9 cellular contexts compared by ENCODE assay signal in the genomic region with DNA sequence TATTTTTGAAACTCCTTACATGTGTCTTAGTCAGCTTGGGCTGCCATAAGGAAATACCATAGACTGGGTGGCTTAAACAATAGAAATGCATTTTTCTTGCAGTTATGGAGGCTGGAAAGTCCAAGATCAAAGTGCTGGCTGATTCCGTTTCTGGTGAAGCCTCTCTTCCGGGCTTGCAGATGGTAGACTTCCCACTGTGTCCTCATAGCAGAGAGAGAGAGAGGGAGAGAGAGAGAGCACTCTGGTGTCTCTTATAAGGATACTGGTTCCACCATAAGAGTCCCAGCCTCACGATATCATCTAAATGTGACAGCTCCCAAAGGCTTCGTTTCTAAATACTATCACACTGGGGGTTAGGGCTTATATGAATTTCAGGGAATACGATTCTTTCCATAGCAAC. TPM values are rescaled to one million over a fixed set of nuclear protein-coding genes. Genes with fewer than 3 reads are reported as not detected.
DNase-seq lines count a peak whose midpoint lies in the region; ATAC-seq and TF ChIP-seq lines count a peak whose summit lies in the region.
"Had no signal": no experiment of that assay in that cellular context is flagged by ENCODE, and none has a peak within 500 bp of the region (broad histone marks: within the 10 kb centered on the region; RNA-seq: fewer than 3 reads in every experiment).

No MANE protein-coding gene starts in this region.

- no peaks in the 10 kb centered on the region for H3K9me3 ChIP-seq in right atrium auricular region

- no peaks in the 10 kb centered on the region for H3K36me3 ChIP-seq in right atrium auricular region

- DNase-seq in A172 (ENCODE audit: low spot score): peak; percentile 20
- no peak for DNase-seq in right atrium auricular region (ENCODE audit: low spot score)
- no peak for DNase-seq in Kasumi-1 (lab: John Stamatoyannopoulos, UW)
- no peak for DNase-seq in NCI-H1694 treated with DMSO at 0.1 percent for 48 hours (lab: John Stamatoyannopoulos, UW)
- DNase-seq: cerebellar nuclear complex had no signal

- no peaks in the 10 kb centered on the region for H3K4me1 ChIP-seq in right atrium auricular region

- ATAC-seq in GM21423 (IDR thresholded peaks at IDR 0.05; ENCODE audit: unreplicated experiment) (peak; percentile 11), SK-N-SH treated with all-trans-retinoic acid at 6 μM for 48 hours (peak; percentile 42), GM18873 (IDR thresholded peaks at IDR 0.05; ENCODE audit: low FRiP score, unreplicated experiment) (no peak), GM21576 (IDR thresholded peaks at IDR 0.05; ENCODE audit: unreplicated experiment) (no peak)

- no peak overlapping the region for H3K27ac ChIP-seq in right atrium auricular region

- peak overlapping the region; percentile 38 to 40 for H3K4me3 ChIP-seq in right atrium auricular region

- TF ChIP-seq CTCF in right atrium auricular region (IDR thresholded peaks at IDR 0.05): no peak

- no peaks in the 10 kb centered on the region for H3K27me3 ChIP-seq in right atrium auricular region

TF ChIP-seq in SK-N-SH treated with all-trans-retinoic acid at 6 μM for 48 hours, 23 proteins besides CTCF, POLR2A, EP300 and RAD21:
- TF ChIP-seq ESRRG (CRISPR knock-in tag; IDR thresholded peaks at IDR 0.05): no peak
- no peak for TF ChIP-seq CSDC2 (CRISPR knock-in tag; IDR thresholded peaks at IDR 0.05)
- TF ChIP-seq, protein P1, sequence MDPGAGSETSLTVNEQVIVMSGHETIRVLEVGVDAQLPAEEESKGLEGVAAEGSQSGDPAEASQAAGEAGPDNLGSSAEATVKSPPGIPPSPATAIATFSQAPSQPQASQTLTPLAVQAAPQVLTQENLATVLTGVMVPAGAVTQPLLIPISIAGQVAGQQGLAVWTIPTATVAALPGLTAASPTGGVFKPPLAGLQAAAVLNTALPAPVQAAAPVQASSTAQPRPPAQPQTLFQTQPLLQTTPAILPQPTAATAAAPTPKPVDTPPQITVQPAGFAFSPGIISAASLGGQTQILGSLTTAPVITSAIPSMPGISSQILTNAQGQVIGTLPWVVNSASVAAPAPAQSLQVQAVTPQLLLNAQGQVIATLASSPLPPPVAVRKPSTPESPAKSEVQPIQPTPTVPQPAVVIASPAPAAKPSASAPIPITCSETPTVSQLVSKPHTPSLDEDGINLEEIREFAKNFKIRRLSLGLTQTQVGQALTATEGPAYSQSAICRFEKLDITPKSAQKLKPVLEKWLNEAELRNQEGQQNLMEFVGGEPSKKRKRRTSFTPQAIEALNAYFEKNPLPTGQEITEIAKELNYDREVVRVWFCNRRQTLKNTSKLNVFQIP (CRISPR knock-in tag; IDR thresholded peaks at IDR 0.05; ENCODE audit: borderline replicate concordance, low read depth): no peak
- no peak for TF ChIP-seq SNAI2 (CRISPR knock-in tag; IDR thresholded peaks at IDR 0.05)
- no peak for TF ChIP-seq ZNF8 (CRISPR knock-in tag; IDR thresholded peaks at IDR 0.05)
- no peak for TF ChIP-seq ZFP30 (CRISPR knock-in tag; IDR thresholded peaks at IDR 0.05)
- no peak for TF ChIP-seq RARB (CRISPR knock-in tag; IDR thresholded peaks at IDR 0.05)
- TF ChIP-seq OSR1 (CRISPR knock-in tag; IDR thresholded peaks at IDR 0.05): no peak
- TF ChIP-seq TCF4 (CRISPR knock-in tag; IDR thresholded peaks at IDR 0.05; ENCODE audit: borderline replicate concordance): no peak
- TF ChIP-seq, protein P2, sequence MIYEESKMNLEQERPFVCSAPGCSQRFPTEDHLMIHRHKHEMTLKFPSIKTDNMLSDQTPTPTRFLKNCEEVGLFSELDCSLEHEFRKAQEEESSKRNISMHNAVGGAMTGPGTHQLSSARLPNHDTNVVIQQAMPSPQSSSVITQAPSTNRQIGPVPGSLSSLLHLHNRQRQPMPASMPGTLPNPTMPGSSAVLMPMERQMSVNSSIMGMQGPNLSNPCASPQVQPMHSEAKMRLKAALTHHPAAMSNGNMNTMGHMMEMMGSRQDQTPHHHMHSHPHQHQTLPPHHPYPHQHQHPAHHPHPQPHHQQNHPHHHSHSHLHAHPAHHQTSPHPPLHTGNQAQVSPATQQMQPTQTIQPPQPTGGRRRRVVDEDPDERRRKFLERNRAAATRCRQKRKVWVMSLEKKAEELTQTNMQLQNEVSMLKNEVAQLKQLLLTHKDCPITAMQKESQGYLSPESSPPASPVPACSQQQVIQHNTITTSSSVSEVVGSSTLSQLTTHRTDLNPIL (CRISPR knock-in tag; IDR thresholded peaks at IDR 0.05; ENCODE audit: low read depth): no peak
- TF ChIP-seq PPARA (CRISPR knock-in tag; IDR thresholded peaks at IDR 0.05; ENCODE audit: borderline replicate concordance): no peak
- no peak for TF ChIP-seq ARNTL (CRISPR knock-in tag; IDR thresholded peaks at IDR 0.05; ENCODE audit: borderline replicate concordance, low read depth)
- TF ChIP-seq ZFP3 (CRISPR knock-in tag; IDR thresholded peaks at IDR 0.05): no peak
- TF ChIP-seq ZC3H10 (CRISPR knock-in tag; IDR thresholded peaks at IDR 0.05): no peak
- TF ChIP-seq, protein P3, sequence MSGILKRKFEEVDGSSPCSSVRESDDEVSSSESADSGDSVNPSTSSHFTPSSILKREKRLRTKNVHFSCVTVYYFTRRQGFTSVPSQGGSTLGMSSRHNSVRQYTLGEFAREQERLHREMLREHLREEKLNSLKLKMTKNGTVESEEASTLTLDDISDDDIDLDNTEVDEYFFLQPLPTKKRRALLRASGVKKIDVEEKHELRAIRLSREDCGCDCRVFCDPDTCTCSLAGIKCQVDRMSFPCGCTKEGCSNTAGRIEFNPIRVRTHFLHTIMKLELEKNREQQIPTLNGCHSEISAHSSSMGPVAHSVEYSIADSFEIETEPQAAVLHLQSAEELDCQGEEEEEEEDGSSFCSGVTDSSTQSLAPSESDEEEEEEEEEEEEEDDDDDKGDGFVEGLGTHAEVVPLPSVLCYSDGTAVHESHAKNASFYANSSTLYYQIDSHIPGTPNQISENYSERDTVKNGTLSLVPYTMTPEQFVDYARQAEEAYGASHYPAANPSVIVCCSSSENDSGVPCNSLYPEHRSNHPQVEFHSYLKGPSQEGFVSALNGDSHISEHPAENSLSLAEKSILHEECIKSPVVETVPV (CRISPR knock-in tag; IDR thresholded peaks at IDR 0.05): no peak
- TF ChIP-seq BACH2 (CRISPR knock-in tag; IDR thresholded peaks at IDR 0.05; ENCODE audit: borderline replicate concordance): no peak

RNA-seq across cellular contexts. Expression of a gene that starts 39.7 kb away (rescaled TPM):
- total RNA-seq in A172 (2014; rRNA removed; shearing (Covaris generic)): not detected in 2 replicates
- total RNA-seq in right atrium auricular region: 1 to 10 TPM; 3.3 to 3.5 TPM

Comparison
In these comparisons a context has a peak if more than half of its experiments do, and no peak if none do; other contexts are left out.
1. ATAC-seq: peak in GM21423 (single experiment) and SK-N-SH treated with all-trans-retinoic acid at 6 μM for 48 hours (single experiment); none in GM18873 (single experiment) and GM21576 (single experiment).